In the genomic region with DNA sequence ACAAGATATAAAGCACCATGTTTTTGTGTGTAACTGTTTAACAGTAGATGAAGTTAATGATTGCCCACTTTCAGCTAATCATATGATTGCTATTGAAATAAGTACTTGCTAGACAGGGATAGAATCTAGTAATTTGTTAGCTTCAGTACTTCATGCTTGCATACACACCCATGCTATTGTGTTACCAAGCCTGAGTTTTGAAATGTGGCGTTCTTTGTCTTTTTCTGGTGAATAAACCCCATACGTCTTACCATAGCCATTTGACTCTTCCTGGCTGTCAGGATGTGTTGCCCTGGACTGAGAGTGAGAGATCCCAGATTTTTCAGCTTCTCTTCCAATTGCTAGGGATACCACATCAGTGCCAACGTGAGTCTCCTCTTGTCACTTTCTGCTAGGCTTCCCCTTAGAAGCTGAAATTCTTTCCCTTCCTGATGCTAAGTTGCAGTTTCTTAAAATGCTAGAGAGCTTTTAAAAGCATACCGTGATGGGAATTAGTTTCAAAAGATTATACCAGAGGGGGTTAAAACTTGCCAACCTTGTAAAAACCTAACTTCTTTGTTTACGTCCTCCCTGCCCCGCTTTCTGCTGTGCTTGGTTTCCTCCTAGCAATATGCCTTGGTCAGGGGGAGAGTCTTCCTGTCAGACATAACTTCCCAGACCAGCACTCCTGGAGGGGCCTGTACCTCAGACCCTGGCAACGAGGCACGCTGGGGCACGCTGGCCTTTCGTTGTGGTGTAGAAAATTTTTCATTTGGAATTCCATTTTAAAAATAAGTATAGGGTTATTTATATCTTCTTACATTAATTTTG, we compare ENCODE assay signal across 8 cellular contexts.
A peak's percentile ranks its signal among the peaks of the same experiment; 100 is the strongest.
DNase-seq lines count a peak whose midpoint lies in the region; FAIRE-seq and TF ChIP-seq lines count a peak whose summit lies in the region.

No MANE protein-coding gene starts in this region.

- TF ChIP-seq POLR2A in testis (IDR thresholded peaks at IDR 0.05) = no peak

- in situ Hi-C loops in astrocyte of the spinal cord (cut with HindIII; ENCODE audit: low sequenced_read_pairs) = no loop called here

- H3K27me3 ChIP-seq in testis = no peaks in the 10 kb centered on the region

- H3K36me3 ChIP-seq in testis (ENCODE audit: low read depth, missing control alignments) = no peaks in the 10 kb centered on the region

- no peak overlapping the region for H3K4me3 ChIP-seq in astrocyte of the spinal cord (ENCODE audit: low read depth, low read length)
- H3K4me3 ChIP-seq in testis = no peak overlapping the region

- peaks cover 30% of the 10 kb centered on the region for H3K4me1 ChIP-seq in testis

- DNase-seq in NCI-H2171 treated with DMSO at 0.1 percent for 48 hours (lab: John Stamatoyannopoulos, UW) = peak; percentile 38
- DNase-seq in NCI-H2171 (lab: John Stamatoyannopoulos, UW) = no peak
- peak; percentile 42 for DNase-seq in astrocyte of the spinal cord (ENCODE audit: low read depth, low spot score)
- peak; percentile 70 for DNase-seq in left kidney (ENCODE audit: low read depth, low spot score)
- no peak for DNase-seq in testis
- no peak for DNase-seq in NCI-H1436 treated with DMSO at 0.1 percent for 48 hours (lab: John Stamatoyannopoulos, UW)
- no peak for DNase-seq in posterior vena cava (ENCODE audit: low spot score)
- no peak for DNase-seq in D721Med (ENCODE audit: insufficient read length, low spot score)

- peak overlapping the region; percentile 70 to 78 for H3K27ac ChIP-seq in testis

- 37 to 57% methylated on average over 10 of the region's 10 CpGs for WGBS in testis, 2 donors

- H3K9me3 ChIP-seq in testis = no peaks in the 10 kb centered on the region

- FAIRE-seq in D721Med (lab: Jason Lieb, UNC) = no peak

- no peak for TF ChIP-seq CTCF in astrocyte of the spinal cord (IDR thresholded peaks at IDR 0.05; ENCODE audit: low read depth, low read length)
- no peak for TF ChIP-seq CTCF in testis (IDR thresholded peaks at IDR 0.05)
- no peak for TF ChIP-seq CTCF in D721Med (IDR thresholded peaks at IDR 0.05; ENCODE audit: insufficient read depth, missing control alignments)

- intact Hi-C loops in testis (cut with DNase I; ENCODE audit: low total_unique reads) = no loop called here
- intact Hi-C loops in posterior vena cava (cut with DNase I) = loop anchor here in 1 of 2 donors (5.0 kb wide), 1 partner anchor 38 kb away; no protein-coding TSS in a partner anchor

Comparison
In these comparisons a context has a peak if more than half of its experiments do, and no peak if none do; other contexts are left out.
1. DNase-seq: peak in NCI-H2171 treated with DMSO at 0.1 percent for 48 hours (single experiment), astrocyte of the spinal cord (single experiment) and left kidney (single experiment); none in NCI-H2171 (single experiment), testis (single experiment), NCI-H1436 treated with DMSO at 0.1 percent for 48 hours (single experiment), posterior vena cava (single experiment) and D721Med (single experiment).